Comparison of ENCODE assay signal across 7 cellular contexts in genomic region chr9:137218754-137219271, GRCh38. TPM values are rescaled to one million over a fixed set of nuclear protein-coding genes. Genes with fewer than 3 reads are reported as not detected.
DNase-seq lines count a peak whose midpoint lies in the region; ATAC-seq and TF ChIP-seq lines count a peak whose summit lies in the region.
"Had no signal": no experiment of that assay in that cellular context is flagged by ENCODE, and none has a peak within 500 bp of the region (broad histone marks: within the 10 kb centered on the region; RNA-seq: fewer than 3 reads in every experiment).

No MANE protein-coding gene starts in this region.

- H3K27me3 ChIP-seq in naive thymus-derived CD4-positive, alpha-beta T cell (ENCODE audit: control insufficient read depth in 2 of 2, insufficient read depth in 2 of 2, low read length in 2 of 2): no peaks in the 10 kb centered on the region

- H3K9me3 Mint-ChIP-seq in naive thymus-derived CD4-positive, alpha-beta T cell: no peaks in the 10 kb centered on the region
- H3K9me3 Mint-ChIP-seq: CD4-positive, CD25-positive, alpha-beta regulatory T cell had no signal

- ATAC-seq in naive thymus-derived CD4-positive, alpha-beta T cell: no peak

- peaks cover 0 to 5% (median 0%) of the 10 kb centered on the region in 7 donors for H3K4me1 Mint-ChIP-seq in naive thymus-derived CD4-positive, alpha-beta T cell

- H3K27me3 Mint-ChIP-seq in naive thymus-derived CD4-positive, alpha-beta T cell: no peaks in the 10 kb centered on the region
- H3K27me3 Mint-ChIP-seq: CD4-positive, CD25-positive, alpha-beta regulatory T cell had no signal

- H3K36me3 Mint-ChIP-seq in naive thymus-derived CD4-positive, alpha-beta T cell: no peaks in the 10 kb centered on the region
- H3K36me3 Mint-ChIP-seq: CD4-positive, CD25-positive, alpha-beta regulatory T cell had no signal

- H3K36me3 ChIP-seq in naive thymus-derived CD4-positive, alpha-beta T cell (ENCODE audit: control insufficient read depth in 2 of 3, insufficient read depth in 3 of 3, low read length in 3 of 3): peaks cover 0 to 28% (median 0%) of the 10 kb centered on the region in 3 experiments

- H3K9me3 ChIP-seq in naive thymus-derived CD4-positive, alpha-beta T cell (ENCODE audit: control insufficient read depth in 2 of 3, low read length in 3 of 3): no peaks in the 10 kb centered on the region

- peaks cover 1 to 5% of the 10 kb centered on the region in 2 donors for H3K4me1 ChIP-seq in naive thymus-derived CD4-positive, alpha-beta T cell (ENCODE audit: control insufficient read depth in 2 of 2, insufficient read depth in 2 of 2, low read length in 2 of 2)

- no peak for TF ChIP-seq CTCF in fibroblast of mammary gland (conservative IDR thresholded peaks at IDR 0.05; ENCODE audit: control insufficient read depth, insufficient read depth, low read depth, low read length)

- no peak overlapping the region for H3K4me3 ChIP-seq in fibroblast of mammary gland (ENCODE audit: control insufficient read depth, low read depth, low read length)
- no peak overlapping the region for H3K4me3 ChIP-seq in naive thymus-derived CD4-positive, alpha-beta T cell (ENCODE audit: low read length)

- no peak overlapping the region for H3K27ac ChIP-seq in naive thymus-derived CD4-positive, alpha-beta T cell (ENCODE audit: low read depth, low read length)

- H3K27ac Mint-ChIP-seq in naive thymus-derived CD4-positive, alpha-beta T cell: no peak overlapping the region
- H3K27ac Mint-ChIP-seq: CD4-positive, CD25-positive, alpha-beta regulatory T cell had no signal

- intact Hi-C loops in naive thymus-derived CD4-positive, alpha-beta T cell (cut with micrococcal nuclease): no loop called here

- POLR2A ChIA-PET in naive thymus-derived CD4-positive, alpha-beta T cell (lab: Charles Lee): interaction anchor here (1.3 kb wide), 1 partner anchor 24 kb away, joined by 3 read pairs; no protein-coding TSS in a partner anchor

- CTCF ChIA-PET in naive thymus-derived CD4-positive, alpha-beta T cell (lab: Charles Lee): interaction anchor here (0.9 kb wide), 1 partner anchor 18 kb away, joined by 6 read pairs; no protein-coding TSS in a partner anchor

- DNase-seq in A172 (ENCODE audit: low spot score) (peak; percentile 92), NCI-H2196 (lab: John Stamatoyannopoulos, UW; ENCODE audit: unreplicated experiment) (peak; percentile 64), fibroblast of mammary gland (ENCODE audit: low read depth) (peak; percentile 14), NCI-H1694 (lab: John Stamatoyannopoulos, UW) (no peak), GM19240 (ENCODE audit: insufficient read length, low spot score) (no peak)
- DNase-seq in naive thymus-derived CD4-positive, alpha-beta T cell: no peak
- DNase-seq: CD4-positive, CD25-positive, alpha-beta regulatory T cell had no signal

- no peak overlapping the region for H3K4me3 Mint-ChIP-seq in naive thymus-derived CD4-positive, alpha-beta T cell

RNA-seq across cellular contexts. Expression of gene RNF208, which starts 3.2 kb away (rescaled TPM):
- 0.09 and 0.17 TPM in 2 replicates for total RNA-seq in A172 (2014; rRNA removed; shearing (Covaris generic))
- 1 to 10 TPM in 4 of 5 experiments, under 1 TPM in 1; 0.85 to 4.3 (median 1.2) TPM for total RNA-seq in naive thymus-derived CD4-positive, alpha-beta T cell
- polyA plus RNA-seq in naive thymus-derived CD4-positive, alpha-beta T cell: not detected
- polyA plus RNA-seq: CD4-positive, CD25-positive, alpha-beta regulatory T cell had no signal

RNA-seq across cellular contexts. Expression of gene CYSRT1, which starts 6.2 kb away (rescaled TPM):
- 5.1 and 5.4 TPM in 2 replicates for total RNA-seq in A172 (2014; rRNA removed; shearing (Covaris generic))
- under 1 TPM in 3 of 5 experiments, not detected in 2; 0.45 to 0.63 (median 0.46) TPM for total RNA-seq in naive thymus-derived CD4-positive, alpha-beta T cell
- under 1 TPM in 1 of 2 donors, not detected in 1; 0.52 TPM for polyA plus RNA-seq in naive thymus-derived CD4-positive, alpha-beta T cell
- total RNA-seq: CD4-positive, CD25-positive, alpha-beta regulatory T cell had no signal
- polyA plus RNA-seq: CD4-positive, CD25-positive, alpha-beta regulatory T cell had no signal

RNA-seq across cellular contexts. Expression of gene RNF224, which starts 8.5 kb away (rescaled TPM):
- 0.86 and 1.1 TPM in 2 replicates for total RNA-seq in A172 (2014; rRNA removed; shearing (Covaris generic))
- total RNA-seq in naive thymus-derived CD4-positive, alpha-beta T cell: under 1 TPM in 1 of 5 experiments, not detected in 4; 0.12 TPM
- polyA plus RNA-seq in naive thymus-derived CD4-positive, alpha-beta T cell: not detected
- total RNA-seq: CD4-positive, CD25-positive, alpha-beta regulatory T cell had no signal
- polyA plus RNA-seq: CD4-positive, CD25-positive, alpha-beta regulatory T cell had no signal

RNA-seq across cellular contexts. Expression of gene SLC34A3, which starts 11.9 kb away (rescaled TPM):
- total RNA-seq in A172 (2014; rRNA removed; shearing (Covaris generic)): 1.1 and 1.6 TPM in 2 replicates
- under 1 TPM in 2 of 5 experiments, not detected in 3; 0.16 TPM for total RNA-seq in naive thymus-derived CD4-positive, alpha-beta T cell
- not detected for polyA plus RNA-seq in naive thymus-derived CD4-positive, alpha-beta T cell
- total RNA-seq: CD4-positive, CD25-positive, alpha-beta regulatory T cell had no signal
- polyA plus RNA-seq: CD4-positive, CD25-positive, alpha-beta regulatory T cell had no signal

RNA-seq across cellular contexts. Expression of gene NDOR1, which starts 13.3 kb away (rescaled TPM):
- total RNA-seq in A172 (2014; rRNA removed; shearing (Covaris generic)): 23.8 and 25.5 TPM in 2 replicates
- 10 to 100 TPM; 32.2 to 42.0 (median 34.0) TPM for total RNA-seq in naive thymus-derived CD4-positive, alpha-beta T cell
- polyA plus RNA-seq in naive thymus-derived CD4-positive, alpha-beta T cell: 10 to 100 TPM in 1 of 2 donors, 1 to 10 TPM in 1; 4.5 to 10.3 TPM

Comparison
In these comparisons a context has a peak if more than half of its experiments do, and no peak if none do; other contexts are left out.
1. DNase-seq: peak in A172 (single experiment), NCI-H2196 (single experiment) and fibroblast of mammary gland (single experiment); none in NCI-H1694 (single experiment), GM19240 (single experiment) and naive thymus-derived CD4-positive, alpha-beta T cell (0 of 9).